ENCODE assay signal across 14 cellular contexts in the genomic region with DNA sequence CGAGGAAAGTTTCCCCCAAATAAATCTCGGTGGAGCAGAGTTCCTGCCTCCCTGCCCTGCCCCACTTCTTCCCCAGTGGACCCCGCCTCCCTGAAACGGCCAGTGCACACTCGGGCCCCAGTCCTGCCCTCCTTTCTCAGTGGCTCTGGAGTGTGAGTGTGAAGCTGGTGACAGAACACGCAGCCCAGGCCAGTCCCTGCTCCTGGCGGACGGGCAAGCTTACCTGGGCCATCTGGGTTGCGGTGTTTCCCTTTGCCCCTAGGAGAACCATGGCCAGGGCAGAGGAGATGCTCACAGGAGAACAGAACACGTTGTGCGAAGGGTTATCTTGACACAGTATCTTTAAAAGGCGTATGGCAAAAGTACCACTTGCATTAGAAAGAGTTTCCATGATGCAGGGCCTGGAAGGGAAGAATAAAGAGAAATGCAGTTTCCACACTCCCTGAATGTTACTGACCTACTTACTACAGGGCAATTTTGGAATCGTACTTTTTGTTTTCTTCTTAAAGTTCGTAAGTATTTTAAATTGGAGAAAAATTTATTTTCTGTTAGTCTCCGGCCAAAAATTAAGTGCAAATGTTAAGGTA. TPM values are rescaled to one million over a fixed set of nuclear protein-coding genes. Genes with fewer than 3 reads are reported as not detected.
DNase-seq lines count a peak whose midpoint lies in the region; ATAC-seq and TF ChIP-seq lines count a peak whose summit lies in the region.
"Had no signal": no experiment of that assay in that cellular context is flagged by ENCODE, and none has a peak within 500 bp of the region (broad histone marks: within the 10 kb centered on the region; RNA-seq: fewer than 3 reads in every experiment).

No MANE protein-coding gene starts in this region.

- peak overlapping the region; percentile 99 for H3K4me3 Mint-ChIP-seq in activated naive CD8-positive, alpha-beta T cell treated with anti-CD3 and anti-CD28 coated beads, Interleukin-2, amount 10 ng/mL, durations not matched to agents 7 days and 5 days

- 70 to 71% methylated on average over 15 of the region's 15 CpGs for WGBS in aorta, 2 donors

- POLR2A ChIA-PET in activated naive CD8-positive, alpha-beta T cell treated with anti-CD3 and anti-CD28 coated beads, Interleukin-2, amount 10 ng/mL, durations not matched to agents 7 days and 5 days (lab: Charles Lee) = interaction anchor here (0.8 to 2.1 kb wide), 9 partner anchors 24 to 89 kb away, joined by 3 to 8 read pairs (median 4); a partner anchor contains a TSS

- intact Hi-C loops in left ventricle myocardium inferior (cut with micrococcal nuclease) (no loop called here), left cardiac atrium (cut with DNase I) (loop anchor here in 1 of 2 donors (10.0 kb wide), 1 partner anchor 46 kb away; no protein-coding TSS in a partner anchor), aorta (cut with DNase I) (no loop called here)

- no peak for TF ChIP-seq CTCF in left ventricle myocardium inferior (IDR thresholded peaks at IDR 0.05; ENCODE audit: borderline replicate concordance)

- H3K36me3 Mint-ChIP-seq in activated naive CD8-positive, alpha-beta T cell treated with anti-CD3 and anti-CD28 coated beads, Interleukin-2, amount 10 ng/mL, durations not matched to agents 7 days and 5 days = peaks cover 46% of the 10 kb centered on the region

- H3K27me3 Mint-ChIP-seq in activated naive CD8-positive, alpha-beta T cell treated with anti-CD3 and anti-CD28 coated beads, Interleukin-2, amount 10 ng/mL, durations not matched to agents 7 days and 5 days = peaks cover 2% of the 10 kb centered on the region

- H3K27ac ChIP-seq in left ventricle myocardium inferior (replicated peaks) (peak overlapping the region; percentile 2), muscle layer of duodenum (ENCODE audit: low read length) (no peak overlapping the region), aorta (ENCODE audit: low read depth in 1 of 2, low read length in 2 of 2) (no peak overlapping the region)
- H3K27ac ChIP-seq: BLaER1, epithelial cell of prostate had no signal

- H3K27me3 ChIP-seq in left ventricle myocardium inferior (ENCODE audit: low read depth) (no peaks in the 10 kb centered on the region), muscle layer of duodenum (ENCODE audit: low read depth, low read length) (no peaks in the 10 kb centered on the region), aorta (ENCODE audit: control insufficient read depth in 1 of 2, insufficient read depth in 2 of 2, low read length in 1 of 2) (no peaks in the 10 kb centered on the region)

- H3K9me3 Mint-ChIP-seq in activated naive CD8-positive, alpha-beta T cell treated with anti-CD3 and anti-CD28 coated beads, Interleukin-2, amount 10 ng/mL, durations not matched to agents 7 days and 5 days = no peaks in the 10 kb centered on the region

- peaks cover 46% of the 10 kb centered on the region for H3K4me1 Mint-ChIP-seq in activated naive CD8-positive, alpha-beta T cell treated with anti-CD3 and anti-CD28 coated beads, Interleukin-2, amount 10 ng/mL, durations not matched to agents 7 days and 5 days

- H3K27ac Mint-ChIP-seq in activated naive CD8-positive, alpha-beta T cell treated with anti-CD3 and anti-CD28 coated beads, Interleukin-2, amount 10 ng/mL, durations not matched to agents 7 days and 5 days = peak overlapping the region; percentile 40

- H3K4me1 ChIP-seq in left ventricle myocardium inferior (peaks cover 45% of the 10 kb centered on the region), muscle layer of duodenum (ENCODE audit: control insufficient read depth in 1 of 2, insufficient read depth in 2 of 2, low read length in 2 of 2) (peaks cover 0 to 15% of the 10 kb centered on the region in 2 donors), aorta (ENCODE audit: control insufficient read depth in 1 of 2, insufficient read depth in 2 of 2, low read length in 2 of 2) (no peaks in the 10 kb centered on the region)

- H3K4me3 ChIP-seq in left ventricle myocardium inferior (peak overlapping the region; percentile 95), muscle layer of duodenum (ENCODE audit: low read depth in 1 of 2, low read length in 2 of 2) (peak overlapping the region; percentile 28 to 46), aorta (ENCODE audit: low read length in 2 of 2) (no peak overlapping the region)
- H3K4me3 ChIP-seq: BLaER1 had no signal

- no peak for DNase-seq in left ventricle myocardium inferior
- no peak for DNase-seq in left cardiac atrium
- no peak for DNase-seq in activated naive CD8-positive, alpha-beta T cell treated with anti-CD3 and anti-CD28 coated beads, Interleukin-2, amount 10 ng/mL, durations not matched to agents 7 days and 5 days
- DNase-seq in aorta = no peak
- no peak for DNase-seq in mucosa of gallbladder (ENCODE audit: low spot score)
- DNase-seq in SW 1271 (lab: John Stamatoyannopoulos, UW) = no peak
- DNase-seq: amniotic stem cell, KG1, NCI-H2107, PC-3 had no signal

- ATAC-seq in left cardiac atrium = no peak
- no peak for ATAC-seq in activated naive CD8-positive, alpha-beta T cell treated with anti-CD3 and anti-CD28 coated beads, Interleukin-2, amount 10 ng/mL, durations not matched to agents 7 days and 5 days (ENCODE audit: low read depth)
- ATAC-seq in aorta (ENCODE audit: low FRiP score) = peak; percentile 64
- no peak for ATAC-seq in HG03457 (IDR thresholded peaks at IDR 0.05; ENCODE audit: unreplicated experiment)
- ATAC-seq: PC-3 had no signal

- peaks cover 49% of the 10 kb centered on the region for H3K36me3 ChIP-seq in left ventricle myocardium inferior
- peaks cover 4 to 19% of the 10 kb centered on the region in 2 donors for H3K36me3 ChIP-seq in muscle layer of duodenum (ENCODE audit: control insufficient read depth in 1 of 2, insufficient read depth in 2 of 2, low read length in 2 of 2)
- peaks cover 0 to under 1% of the 10 kb centered on the region in 2 donors for H3K36me3 ChIP-seq in aorta (ENCODE audit: control insufficient read depth in 1 of 2, insufficient read depth in 2 of 2, low read length in 1 of 2)
- H3K36me3 ChIP-seq: BLaER1 had no signal

- H3K9me3 ChIP-seq in left ventricle myocardium inferior (replicated peaks) (no peaks in the 10 kb centered on the region), muscle layer of duodenum (ENCODE audit: control insufficient read depth in 1 of 2, low read length in 2 of 2) (no peaks in the 10 kb centered on the region), aorta (ENCODE audit: control insufficient read depth, low read length) (no peaks in the 10 kb centered on the region)
- H3K9me3 ChIP-seq: BLaER1 had no signal

RNA-seq across cellular contexts. Expression of a gene that starts 2.8 kb away (rescaled TPM):
- total RNA-seq in left ventricle myocardium inferior (3.5 TPM), left cardiac atrium (10 to 100 TPM in 1 of 2 donors, 1 to 10 TPM in 1; 3.8 to 14.4 TPM), aorta (10 to 100 TPM; 11.5 to 14.5 TPM), mucosa of gallbladder (11.8 TPM)
- total RNA-seq in activated naive CD8-positive, alpha-beta T cell treated with anti-CD3 and anti-CD28 coated beads, Interleukin-2, amount 10 ng/mL, durations not matched to agents 7 days and 5 days = 10 to 100 TPM; 56.4 to 56.8 TPM
- 1 to 10 TPM; 4.9 to 5.4 TPM for polyA plus RNA-seq in aorta

RNA-seq across cellular contexts. Expression of a gene that starts 58.7 kb away (rescaled TPM):
- total RNA-seq in left ventricle myocardium inferior = 23.4 TPM
- 10 to 100 TPM; 27.5 to 39.2 TPM for total RNA-seq in left cardiac atrium
- 10 to 100 TPM; 58.6 to 59.8 TPM for total RNA-seq in activated naive CD8-positive, alpha-beta T cell treated with anti-CD3 and anti-CD28 coated beads, Interleukin-2, amount 10 ng/mL, durations not matched to agents 7 days and 5 days
- 10 to 100 TPM; 42.8 to 46.6 TPM for total RNA-seq in aorta
- 10 to 100 TPM; 30.2 to 59.5 TPM for polyA plus RNA-seq in aorta
- 62.0 TPM for total RNA-seq in mucosa of gallbladder

Comparison
In these comparisons a context has a peak if more than half of its experiments do, and no peak if none do; other contexts are left out.
1. H3K4me3 ChIP-seq: peak in left ventricle myocardium inferior (single experiment) and muscle layer of duodenum (2 of 2); none in aorta (0 of 2).